ENCODE assay signal across 15 cellular contexts in the genomic region with DNA sequence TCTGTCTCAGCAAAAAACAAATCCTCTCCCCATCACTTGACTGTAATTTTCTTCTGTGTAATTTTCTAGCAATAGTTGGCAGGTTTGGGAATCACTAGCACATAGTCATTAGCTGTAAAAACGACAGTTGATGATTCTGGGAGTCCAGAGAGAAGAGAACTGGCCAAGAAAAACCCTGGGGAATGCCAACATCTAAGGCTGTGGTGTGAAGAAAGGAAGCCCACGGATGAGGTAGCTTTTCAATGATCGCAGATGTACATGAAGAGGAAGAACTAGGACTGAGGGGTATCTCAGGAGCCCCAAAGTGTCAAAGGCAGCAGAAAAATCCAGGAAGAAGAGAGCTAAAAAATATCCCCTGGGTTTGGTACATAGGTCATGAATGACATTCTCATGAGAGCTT.
"Had no signal": no experiment of that assay in that cellular context is flagged by ENCODE, and none has a peak within 500 bp of the region (broad histone marks: within the 10 kb centered on the region; RNA-seq: fewer than 3 reads in every experiment).

No MANE protein-coding gene starts in this region.

- DNase-seq: activated CD4-positive, alpha-beta T cell treated with anti-CD3 and anti-CD28 coated beads for 4 hours; activated T-cell treated with anti-CD3 and anti-CD28 coated beads for 4 hours; esophagus squamous epithelium; foreskin fibroblast; immature natural killer cell; left cardiac atrium; naive B cell; posterior cingulate gyrus; stimulated activated CD4-positive, alpha-beta T cell treated with anti-CD3 and anti-CD28 coated beads, Interleukin-4, amount 100 ng/mL, for 4 hours; T-helper 9 cell; thyroid gland had no signal

- H3K36me3 ChIP-seq: cardiac muscle cell, esophagus squamous epithelium, right atrium auricular region, thyroid gland had no signal

- ATAC-seq: left cardiac atrium had no signal

- H3K4me1 Mint-ChIP-seq: naive B cell had no signal

- H3K27me3 Mint-ChIP-seq: activated naive CD4-positive, alpha-beta T cell treated with anti-CD3 and anti-CD28 coated beads, Interleukin-2, amount 50 U/mL, for 24 hours had no signal

- H3K27me3 ChIP-seq: cardiac muscle cell, esophagus squamous epithelium, right atrium auricular region, thyroid gland had no signal

- H3K36me3 Mint-ChIP-seq: activated naive CD4-positive, alpha-beta T cell treated with anti-CD3 and anti-CD28 coated beads, Interleukin-2, amount 50 U/mL, for 24 hours; immature natural killer cell; naive B cell had no signal

- H3K9me3 Mint-ChIP-seq: activated naive CD4-positive, alpha-beta T cell treated with anti-CD3 and anti-CD28 coated beads, Interleukin-2, amount 50 U/mL, for 24 hours; immature natural killer cell had no signal

- H3K9me3 ChIP-seq: esophagus squamous epithelium, thyroid gland had no signal

- H3K27ac Mint-ChIP-seq: activated naive CD4-positive, alpha-beta T cell treated with anti-CD3 and anti-CD28 coated beads, Interleukin-2, amount 50 U/mL, for 24 hours; immature natural killer cell had no signal

- H3K27ac ChIP-seq: cardiac muscle cell, esophagus squamous epithelium, right atrium auricular region, skin epidermis, thyroid gland had no signal

- H3K4me3 Mint-ChIP-seq: activated naive CD4-positive, alpha-beta T cell treated with anti-CD3 and anti-CD28 coated beads, Interleukin-2, amount 50 U/mL, for 24 hours; immature natural killer cell; naive B cell had no signal

- H3K4me1 ChIP-seq: right atrium auricular region had no signal

- H3K4me3 ChIP-seq: cardiac muscle cell, esophagus squamous epithelium, right atrium auricular region, skin epidermis, thyroid gland had no signal
